9 cellular contexts compared by ENCODE assay signal in genomic region chr18:42030586-42031182, GRCh38.
DNase-seq lines count a peak whose midpoint lies in the region; ATAC-seq and TF ChIP-seq lines count a peak whose summit lies in the region.
"Had no signal": no experiment of that assay in that cellular context is flagged by ENCODE, and none has a peak within 500 bp of the region (broad histone marks: within the 10 kb centered on the region; RNA-seq: fewer than 3 reads in every experiment).

No MANE protein-coding gene starts in this region.

- intact Hi-C loops in A673 (cut with micrococcal nuclease; ENCODE audit: unreplicated experiment) (no loop called here), Panc1 (cut with micrococcal nuclease; ENCODE audit: unreplicated experiment) (no loop called here)

- CTCF ChIA-PET in A673 (lab: Charles Lee) (no interaction called here), Panc1 (lab: Charles Lee) (no interaction called here)

- ATAC-seq in Panc1 (no peak), esophagus mucosa (no peak), HG02938 (IDR thresholded peaks at IDR 0.05; ENCODE audit: unreplicated experiment) (no peak), HG03045 (IDR thresholded peaks at IDR 0.05; ENCODE audit: unreplicated experiment) (no peak), GM21737 (IDR thresholded peaks at IDR 0.05; ENCODE audit: unreplicated experiment) (no peak)
- ATAC-seq: naive thymus-derived CD8-positive, alpha-beta T cell had no signal

- in situ Hi-C loops in Panc1 (cut with HindIII; ENCODE audit: low pct_unique_long_range_greater_than_20kb, low sequenced_read_pairs), result no loop called here

- H3K27me3 ChIP-seq in A673 (replicated peaks; ENCODE audit: insufficient read depth, low read depth, low read length, poor library complexity) (no peaks in the 10 kb centered on the region), Panc1 (ENCODE audit: control insufficient read depth, insufficient read depth, low read length) (no peaks in the 10 kb centered on the region)

- H3K36me3 ChIP-seq in A673 (ENCODE audit: insufficient read depth, low read length, poor library complexity, severe bottlenecking), result no peaks in the 10 kb centered on the region
- no peaks in the 10 kb centered on the region for H3K36me3 ChIP-seq in Panc1 (ENCODE audit: control insufficient read depth, insufficient read depth, low read length)

- no peaks in the 10 kb centered on the region for H3K9me3 ChIP-seq in A673 (ENCODE audit: low read depth, low read length, poor library complexity, severe bottlenecking)
- H3K9me3 ChIP-seq in Panc1 (ENCODE audit: control insufficient read depth, insufficient read depth, low read depth, low read length), result no peaks in the 10 kb centered on the region

- H3K4me3 ChIP-seq in A673 (ENCODE audit: low read depth, low read length, poor library complexity, severe bottlenecking), result no peak overlapping the region
- no peak overlapping the region for H3K4me3 ChIP-seq in Panc1 (ENCODE audit: low read depth in 2 of 2, low read length in 2 of 2)
- H3K4me3 ChIP-seq in fibroblast of pulmonary artery (replicated peaks; ENCODE audit: low read depth, low read length), result no peak overlapping the region

- peak; percentile 73 for TF ChIP-seq CTCF in A673 (conservative IDR thresholded peaks at IDR 0.05; ENCODE audit: low read depth, low read length)
- peak; percentile 61 for TF ChIP-seq CTCF in GM12872 (IDR thresholded peaks at IDR 0.05; ENCODE audit: insufficient read depth, low read depth, low read length)
- TF ChIP-seq CTCF in Panc1 (IDR thresholded peaks at IDR 0.05), result peak; percentile 63
- peak; percentile 85 for TF ChIP-seq CTCF in fibroblast of pulmonary artery (IDR thresholded peaks at IDR 0.05; ENCODE audit: low read length, missing control alignments)

- H3K4me1 ChIP-seq in A673 (ENCODE audit: insufficient read depth, low read length, poor library complexity, severe bottlenecking) (peaks cover 13% of the 10 kb centered on the region), Panc1 (ENCODE audit: control insufficient read depth, insufficient read depth, low read length) (no peaks in the 10 kb centered on the region)

- no peak overlapping the region for H3K27ac ChIP-seq in A673 (ENCODE audit: low read depth, low read length, poor library complexity, severe bottlenecking)
- no peak overlapping the region for H3K27ac ChIP-seq in Panc1 (ENCODE audit: low read length)

- no TSS peak for BruUV-seq in A673 (replicated peaks; lab: Mats Ljungman, UMichigan)
- no TSS peak for BruUV-seq in Panc1 (replicated peaks; lab: Mats Ljungman, UMichigan)

- DNase-seq in A673 (ENCODE audit: low spot score), result peak; percentile 57
- DNase-seq in Panc1 (ENCODE audit: low read depth, low spot score), result no peak
- peak; percentile 44 for DNase-seq in fibroblast of pulmonary artery (ENCODE audit: low read depth)
- DNase-seq: naive thymus-derived CD8-positive, alpha-beta T cell had no signal

- POLR2A ChIA-PET in A673 (lab: Charles Lee; ENCODE audit: low non-redundant PET), result no interaction called here
- POLR2A ChIA-PET in Panc1 (lab: Charles Lee), result no interaction called here
